Comparison of ENCODE assay signal across 8 cellular contexts in the genomic region with DNA sequence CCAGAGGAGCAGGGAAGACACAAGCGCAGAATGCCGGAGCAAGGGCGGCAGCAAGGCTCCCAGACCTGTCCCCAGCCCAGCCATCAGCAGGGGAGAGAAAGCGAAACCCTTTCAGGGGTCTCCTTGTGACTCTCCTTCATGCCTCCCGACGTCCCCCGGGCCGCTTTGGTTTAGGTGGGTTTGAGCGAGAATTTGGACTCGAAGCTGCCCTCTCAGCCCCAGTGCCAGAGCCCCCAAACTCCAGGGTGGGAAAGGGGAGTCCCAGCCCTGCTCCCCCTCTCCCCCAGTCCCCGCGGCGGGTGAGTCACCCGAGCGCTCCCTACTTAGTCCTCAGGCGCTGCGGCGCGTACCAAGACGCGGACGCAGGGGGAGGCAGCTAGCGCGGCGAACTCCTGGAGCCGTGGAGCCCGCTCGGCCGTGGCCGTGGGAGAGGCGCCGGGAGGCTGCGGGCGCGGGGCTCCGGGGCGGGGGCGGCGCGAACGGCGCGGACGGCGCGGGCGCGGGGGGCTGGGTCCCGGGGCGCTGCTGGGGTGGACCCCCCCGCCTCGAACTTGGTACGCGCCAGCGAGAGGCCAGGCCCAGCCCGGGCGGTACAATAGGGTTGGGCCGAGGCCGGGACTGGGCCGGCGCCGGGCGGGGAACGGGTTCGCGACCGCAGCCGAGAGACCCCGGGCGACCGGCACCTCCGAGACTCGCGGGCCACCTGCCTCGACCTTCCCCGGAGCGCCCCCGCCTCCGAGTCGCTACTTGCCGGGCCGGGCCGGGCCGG. TPM values are rescaled to one million over a fixed set of nuclear protein-coding genes. Genes with fewer than 3 reads are reported as not detected.
A peak's percentile ranks its signal among the peaks of the same experiment; 100 is the strongest.
DNase-seq lines count a peak whose midpoint lies in the region; ATAC-seq and TF ChIP-seq lines count a peak whose summit lies in the region.

A gene (plus strand): TSS at position 601 of the 769 bp plus-strand sequence. CDS start 258 bp downstream, outside the sequence.

- H3K4me3 ChIP-seq in AG04449 (ENCODE audit: low read depth, low read length) (peak within 1 kb of the TSS; percentile 97), lung (peak within 1 kb of the TSS; percentile 62)

- CTCF ChIA-PET in AG04449 (lab: Yijun Ruan, JAX), result interaction anchor here (1.2 to 10.3 kb wide), 6 partner anchors 21 to 130 kb away, joined by 4 to 164 read pairs (median 6); a partner anchor contains a TSS
- CTCF ChIA-PET in activated CD8-positive, alpha-beta T cell treated with anti-CD3 and anti-CD28 coated beads for 36 hours (lab: Charles Lee), result interaction anchor here (1.4 to 2.9 kb wide), 4 partner anchors 32 to 133 kb away, joined by 3 to 20 read pairs (median 8); no protein-coding TSS in a partner anchor

- H3K27me3 Mint-ChIP-seq in activated CD8-positive, alpha-beta T cell treated with anti-CD3 and anti-CD28 coated beads for 36 hours, result no peaks in the 10 kb centered on the region

- TF ChIP-seq CTCF in AG04449 (IDR thresholded peaks at IDR 0.05; ENCODE audit: insufficient read depth, low read length, missing control alignments) (no peak), lung (IDR thresholded peaks at IDR 0.05; ENCODE audit: control extremely low read depth, extremely low read depth) (no peak)
- TF ChIP-seq CTCF in activated CD8-positive, alpha-beta T cell treated with anti-CD3 and anti-CD28 coated beads for 36 hours (IDR thresholded peaks at IDR 0.05), result no peak

- peak within 1 kb of the TSS; percentile 83 for H3K4me3 Mint-ChIP-seq in activated CD8-positive, alpha-beta T cell treated with anti-CD3 and anti-CD28 coated beads for 36 hours

- no peak for DNase-seq in AG04449 (ENCODE audit: low read depth, low spot score)
- DNase-seq in NCI-H748 (lab: John Stamatoyannopoulos, UW; ENCODE audit: unreplicated experiment), result peak; percentile 78
- peak; percentile 89 for DNase-seq in activated CD8-positive, alpha-beta T cell treated with anti-CD3 and anti-CD28 coated beads for 36 hours
- peak; percentile 90 for DNase-seq in ecto neural progenitor cell (ENCODE audit: low spot score)
- DNase-seq in lung (ENCODE audit: low spot score), result peak; percentile 84
- peak; percentile 71 to 85 (median 75) for DNase-seq in stimulated activated CD4-positive, alpha-beta T cell treated with anti-CD3 and anti-CD28 coated beads, TNF-alpha, amount 100 ng/mL, for 4 hours (ENCODE audit: low read depth in 3 of 3)

- no peaks in the 10 kb centered on the region for H3K27me3 ChIP-seq in lung (ENCODE audit: control insufficient read depth, insufficient read depth)

- no peaks in the 10 kb centered on the region for H3K9me3 ChIP-seq in lung (ENCODE audit: control insufficient read depth in 2 of 2, insufficient read depth in 1 of 2, low read length in 1 of 2)

- peaks cover 65% of the 10 kb centered on the region for H3K4me1 Mint-ChIP-seq in activated CD8-positive, alpha-beta T cell treated with anti-CD3 and anti-CD28 coated beads for 36 hours (ENCODE audit: low read depth)

- peak; percentile 64 for ATAC-seq in GM18867 (IDR thresholded peaks at IDR 0.05; ENCODE audit: unreplicated experiment)
- peak; percentile 62 for ATAC-seq in HG03175 (IDR thresholded peaks at IDR 0.05; ENCODE audit: unreplicated experiment)
- peak; percentile 60 for ATAC-seq in activated CD8-positive, alpha-beta T cell treated with anti-CD3 and anti-CD28 coated beads for 36 hours
- peak; percentile 75 for ATAC-seq in lung (ENCODE audit: insufficient read depth, low FRiP score)

- POLR2A ChIA-PET in AG04449 (lab: Yijun Ruan, JAX), result interaction anchor here (0.6 to 2.6 kb wide), 8 partner anchors 17 to 587 kb away, joined by 3 to 8 read pairs (median 3); a partner anchor contains a TSS
- POLR2A ChIA-PET in activated CD8-positive, alpha-beta T cell treated with anti-CD3 and anti-CD28 coated beads for 36 hours (lab: Charles Lee), result interaction anchor here (0.8 to 3.3 kb wide), 9 partner anchors 32 to 308 kb away, joined by 3 to 20 read pairs (median 4); a partner anchor contains a TSS

- WGBS in lung, 2 donors, result 0% methylated on average over 31 to 84 of the region's 84 CpGs

- peaks cover 19 to 31% of the 10 kb centered on the region in 2 donors for H3K4me1 ChIP-seq in lung (ENCODE audit: control insufficient read depth in 2 of 2, insufficient read depth in 2 of 2, low read length in 2 of 2)

- intact Hi-C loops in activated CD8-positive, alpha-beta T cell treated with anti-CD3 and anti-CD28 coated beads for 36 hours (cut with micrococcal nuclease), result no loop called here

- no peaks in the 10 kb centered on the region for H3K9me3 Mint-ChIP-seq in activated CD8-positive, alpha-beta T cell treated with anti-CD3 and anti-CD28 coated beads for 36 hours

- H3K36me3 Mint-ChIP-seq in activated CD8-positive, alpha-beta T cell treated with anti-CD3 and anti-CD28 coated beads for 36 hours (ENCODE audit: low read depth), result peaks cover 18% of the 10 kb centered on the region

- H3K27ac Mint-ChIP-seq in activated CD8-positive, alpha-beta T cell treated with anti-CD3 and anti-CD28 coated beads for 36 hours, result peak within 1 kb of the TSS; percentile 95

- no peaks in the 10 kb centered on the region for H3K36me3 ChIP-seq in lung (ENCODE audit: control insufficient read depth in 2 of 2, insufficient read depth in 2 of 2, low read length in 2 of 2)

- H3K27ac ChIP-seq in lung (ENCODE audit: low read depth in 1 of 2, low read length in 1 of 2), result peak within 1 kb of the TSS; percentile 98 to 99

RNA-seq across cellular contexts. Expression of the gene that starts here (rescaled TPM):
- 100 to 1,000 TPM; 125 to 129 TPM for total RNA-seq in activated CD8-positive, alpha-beta T cell treated with anti-CD3 and anti-CD28 coated beads for 36 hours
- total RNA-seq in lung, result 100 to 1,000 TPM in 1 of 2 donors, 10 to 100 TPM in 1; 47.3 to 140 TPM
- 100 to 1,000 TPM in 1 of 2 donors, 10 to 100 TPM in 1; 53.9 to 103 TPM for polyA plus RNA-seq in lung
